ENCODE assay signal across 8 cellular contexts in the genomic region with DNA sequence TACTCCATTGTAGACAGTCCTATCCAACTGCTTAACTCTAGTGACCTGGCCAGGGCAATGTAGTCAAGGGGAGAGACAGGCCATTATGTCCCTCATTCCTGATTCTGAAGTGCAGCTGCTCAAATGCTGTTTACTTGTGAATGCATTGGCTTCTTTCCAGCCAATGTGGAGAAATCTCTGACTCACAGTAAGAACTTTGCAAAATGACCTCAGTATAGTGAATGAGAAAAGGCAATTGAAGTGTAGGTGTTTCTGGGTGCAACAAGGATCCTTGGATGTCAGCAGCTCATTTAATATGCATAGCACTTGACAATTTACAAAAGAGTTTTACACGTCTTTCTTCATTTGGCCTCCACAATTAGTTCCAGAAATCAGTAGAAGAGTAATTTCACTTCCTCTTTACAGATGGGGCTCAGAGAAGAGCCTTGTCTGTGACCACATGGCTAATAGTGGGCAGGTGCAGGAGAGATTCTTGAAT.
DNase-seq lines count a peak whose midpoint lies in the region; ATAC-seq and TF ChIP-seq lines count a peak whose summit lies in the region.
"Had no signal": no experiment of that assay in that cellular context is flagged by ENCODE, and none has a peak within 500 bp of the region (broad histone marks: within the 10 kb centered on the region; RNA-seq: fewer than 3 reads in every experiment).

No MANE protein-coding gene starts in this region.

- no peaks in the 10 kb centered on the region for H3K36me3 Mint-ChIP-seq in stimulated activated naive B cell treated with anti-CD40 and anti-IgM and Interleukin-4, amounts not matched to agents 10 μg/mL and 1 μg/mL and 100 μg/mL, for 72 hours

- no peaks in the 10 kb centered on the region for H3K9me3 Mint-ChIP-seq in stimulated activated naive B cell treated with anti-CD40 and anti-IgM and Interleukin-4, amounts not matched to agents 10 μg/mL and 1 μg/mL and 100 μg/mL, for 72 hours

- TF ChIP-seq POLR2A in adrenal gland (IDR thresholded peaks at IDR 0.05) = no peak

- no peak overlapping the region for H3K27ac Mint-ChIP-seq in stimulated activated naive B cell treated with anti-CD40 and anti-IgM and Interleukin-4, amounts not matched to agents 10 μg/mL and 1 μg/mL and 100 μg/mL, for 72 hours

- H3K9me3 ChIP-seq in adrenal gland (replicated peaks in 1 of 3) = peaks cover 0 to 5% (median 0%) of the 10 kb centered on the region in 3 donors

- H3K4me3 Mint-ChIP-seq in stimulated activated naive B cell treated with anti-CD40 and anti-IgM and Interleukin-4, amounts not matched to agents 10 μg/mL and 1 μg/mL and 100 μg/mL, for 72 hours = no peak overlapping the region

- H3K4me1 ChIP-seq in adrenal gland (replicated peaks in 1 of 2) = peaks cover 0 to 12% of the 10 kb centered on the region in 2 donors

- peaks cover 6 to 20% of the 10 kb centered on the region in 2 donors for H3K4me1 Mint-ChIP-seq in stimulated activated naive B cell treated with anti-CD40 and anti-IgM and Interleukin-4, amounts not matched to agents 10 μg/mL and 1 μg/mL and 100 μg/mL, for 72 hours

- ATAC-seq in GM19372 (IDR thresholded peaks at IDR 0.05; ENCODE audit: low read depth, unreplicated experiment) = peak; percentile 95
- peak; percentile 83 for ATAC-seq in HG03045 (IDR thresholded peaks at IDR 0.05; ENCODE audit: unreplicated experiment)
- peak; percentile 94 to 95 for ATAC-seq in stimulated activated naive B cell treated with anti-CD40 and anti-IgM and Interleukin-4, amounts not matched to agents 10 μg/mL and 1 μg/mL and 100 μg/mL, for 72 hours (replicated peaks)

- no peak overlapping the region for H3K4me3 ChIP-seq in adrenal gland

- no peak for TF ChIP-seq CTCF in adrenal gland (IDR thresholded peaks at IDR 0.05)

- DNase-seq in adrenal gland = peak in 4 of 7 donors; percentile 13 to 28 (median 19)
- no peak for DNase-seq in stimulated activated naive B cell treated with anti-CD40 and anti-IgM and Interleukin-4, amounts not matched to agents 10 μg/mL and 1 μg/mL and 100 μg/mL, for 72 hours
- DNase-seq in T-helper 2 cell = no peak
- no peak for DNase-seq in GF-D8 (lab: John Stamatoyannopoulos, UW)
- DNase-seq in NCI-H748 (lab: John Stamatoyannopoulos, UW; ENCODE audit: unreplicated experiment) = no peak
- DNase-seq: KBM-7 had no signal

- WGBS in adrenal gland, 4 donors = 17 to 39% (median 34%) methylated on average over 1 of the region's 1 CpG

- intact Hi-C loops in adrenal gland (cut with DNase I) = no loop called here

- H3K27ac ChIP-seq in adrenal gland = no peak overlapping the region

- no peaks in the 10 kb centered on the region for H3K36me3 ChIP-seq in adrenal gland (replicated peaks in 1 of 2)

- H3K27me3 ChIP-seq in adrenal gland = no peaks in the 10 kb centered on the region

- no peaks in the 10 kb centered on the region for H3K27me3 Mint-ChIP-seq in stimulated activated naive B cell treated with anti-CD40 and anti-IgM and Interleukin-4, amounts not matched to agents 10 μg/mL and 1 μg/mL and 100 μg/mL, for 72 hours

Comparison
In these comparisons a context has a peak if more than half of its experiments do, and no peak if none do; other contexts are left out.
1. DNase-seq: peak in adrenal gland (4 of 7); none in stimulated activated naive B cell treated with anti-CD40 and anti-IgM and Interleukin-4, amounts not matched to agents 10 μg/mL and 1 μg/mL and 100 μg/mL, for 72 hours (single experiment), T-helper 2 cell (0 of 5), GF-D8 (single experiment) and NCI-H748 (single experiment).
2. Peak in every context shown above with its lines, with median percentiles within 50 percentile points of each other: ATAC-seq.